In the genomic region with DNA sequence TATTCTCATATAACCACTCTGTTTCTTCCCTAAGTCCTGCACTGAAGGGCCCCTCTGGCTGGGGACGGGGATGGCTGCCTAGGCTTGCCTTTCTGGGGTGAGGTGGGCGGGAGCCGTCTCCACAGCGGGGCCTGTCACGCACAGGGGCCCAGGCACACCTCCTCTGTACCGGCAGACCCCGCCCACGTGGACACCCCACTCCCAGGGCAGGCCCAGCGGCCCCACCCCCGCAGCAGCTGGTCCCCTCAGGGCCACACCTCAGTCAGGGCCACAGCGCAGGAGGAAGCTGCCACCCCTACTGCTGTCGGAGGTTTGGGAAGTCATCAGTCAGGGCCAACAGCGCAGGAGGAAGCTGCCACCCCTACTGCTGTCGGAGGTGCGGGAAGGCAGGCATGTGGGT, we compare ENCODE assay signal across 20 cellular contexts.
"Had no signal": no experiment of that assay in that cellular context is flagged by ENCODE, and none has a peak within 500 bp of the region (broad histone marks: within the 10 kb centered on the region; RNA-seq: fewer than 3 reads in every experiment).

No MANE protein-coding gene starts in this region.

- H3K36me3 Mint-ChIP-seq: naive B cell; stimulated activated effector memory CD8-positive, alpha-beta T cell treated with anti-CD3 and anti-CD28 coated beads, Interleukin-12 subunit alpha, Interleukin-12 subunit beta, amount 100 ng/mL, for 72 hours had no signal

- H3K4me3 ChIP-seq: dorsolateral prefrontal cortex, heart left ventricle, lung, testis, tibial nerve had no signal

- ATAC-seq: heart left ventricle; left colon; left ventricle myocardium superior; right cardiac atrium; stimulated activated effector memory CD8-positive, alpha-beta T cell treated with anti-CD3 and anti-CD28 coated beads, Interleukin-12 subunit alpha, Interleukin-12 subunit beta, amount 100 ng/mL, for 72 hours had no signal

- H3K4me3 Mint-ChIP-seq: naive B cell; nephron; stimulated activated effector memory CD8-positive, alpha-beta T cell treated with anti-CD3 and anti-CD28 coated beads, Interleukin-12 subunit alpha, Interleukin-12 subunit beta, amount 100 ng/mL, for 72 hours; stimulated activated naive CD8-positive, alpha-beta T cell treated with anti-CD3 and anti-CD28 coated beads, Interleukin-15, Interleukin-2, amounts not matched to agents 100 ng/mL and 50 ng/mL, for 24 hours had no signal

- H3K27ac Mint-ChIP-seq: naive B cell; nephron; stimulated activated effector memory CD8-positive, alpha-beta T cell treated with anti-CD3 and anti-CD28 coated beads, Interleukin-12 subunit alpha, Interleukin-12 subunit beta, amount 100 ng/mL, for 72 hours; stimulated activated naive CD8-positive, alpha-beta T cell treated with anti-CD3 and anti-CD28 coated beads, Interleukin-15, Interleukin-2, amounts not matched to agents 100 ng/mL and 50 ng/mL, for 24 hours had no signal

- H3K4me1 ChIP-seq: heart left ventricle, testis, tibial nerve had no signal

- H3K27me3 Mint-ChIP-seq: stimulated activated naive CD8-positive, alpha-beta T cell treated with anti-CD3 and anti-CD28 coated beads, Interleukin-15, Interleukin-2, amounts not matched to agents 100 ng/mL and 50 ng/mL, for 24 hours had no signal

- H3K4me1 Mint-ChIP-seq: naive B cell; stimulated activated effector memory CD8-positive, alpha-beta T cell treated with anti-CD3 and anti-CD28 coated beads, Interleukin-12 subunit alpha, Interleukin-12 subunit beta, amount 100 ng/mL, for 72 hours had no signal

- H3K27ac ChIP-seq: dorsolateral prefrontal cortex, heart left ventricle, testis, tibial nerve had no signal

- H3K27me3 ChIP-seq: testis, tibial nerve had no signal

- H3K9me3 Mint-ChIP-seq: nephron; stimulated activated effector memory CD8-positive, alpha-beta T cell treated with anti-CD3 and anti-CD28 coated beads, Interleukin-12 subunit alpha, Interleukin-12 subunit beta, amount 100 ng/mL, for 72 hours; stimulated activated naive CD8-positive, alpha-beta T cell treated with anti-CD3 and anti-CD28 coated beads, Interleukin-15, Interleukin-2, amounts not matched to agents 100 ng/mL and 50 ng/mL, for 24 hours had no signal

- H3K9me3 ChIP-seq: heart left ventricle, testis, tibial nerve had no signal

- DNase-seq: cortex of kidney; dorsolateral prefrontal cortex; effector CD8-positive, alpha-beta T cell; heart left ventricle; hippocampal formation; left colon; left ventricle myocardium superior; mesenchymal stem cell; naive B cell; posterior cingulate gyrus; right cardiac atrium; small intestine; stimulated activated CD4-positive, alpha-beta T cell treated with anti-CD3 and anti-CD28 coated beads, Interleukin-2, amount 100 ng/mL, for 48 hours; stimulated activated CD8-positive, alpha-beta memory T cell treated with anti-CD3 and anti-CD28 coated beads, Interleukin-4, amount 100 ng/mL, for 48 hours; testis had no signal

- H3K36me3 ChIP-seq: heart left ventricle, tibial nerve had no signal
